Comparison of ENCODE assay signal across 1 cellular context in the genomic region with DNA sequence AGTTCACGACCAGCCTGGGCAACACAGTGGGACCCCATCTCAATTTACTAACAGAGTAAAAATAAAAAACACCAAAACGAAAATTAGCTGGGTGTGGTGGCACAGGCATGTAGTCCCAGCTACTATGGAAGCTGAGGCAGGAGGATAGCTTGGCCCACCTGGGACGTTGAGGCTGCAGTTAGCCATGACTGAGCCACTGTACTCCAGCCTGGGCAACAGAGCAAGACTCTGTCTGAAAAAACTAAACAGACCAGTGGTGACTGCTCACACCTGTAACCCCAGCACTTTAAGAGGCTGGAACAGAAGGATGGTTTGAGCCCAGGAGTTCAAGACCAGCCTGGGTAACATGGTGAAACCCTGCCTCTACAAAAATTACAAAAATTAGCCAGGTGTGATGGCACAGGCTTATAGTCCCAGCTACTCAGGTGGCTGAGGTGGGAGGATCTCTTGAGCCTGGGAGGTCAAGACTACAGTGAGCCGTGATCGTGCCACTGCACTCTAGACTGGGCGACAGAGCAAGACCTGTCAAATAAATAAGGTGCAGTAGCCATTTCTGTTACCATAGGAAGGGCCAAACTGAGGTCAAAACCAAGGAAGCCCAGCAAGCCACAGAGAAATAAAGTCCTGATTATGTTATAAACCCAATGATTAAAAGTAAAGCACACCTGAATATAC.
TF ChIP-seq lines count a peak whose summit lies in the region.

No MANE protein-coding gene starts in this region.

TF ChIP-seq in HepG2, 621 proteins besides CTCF, POLR2A, EP300 and RAD21:
- TF ChIP-seq, protein P1, sequence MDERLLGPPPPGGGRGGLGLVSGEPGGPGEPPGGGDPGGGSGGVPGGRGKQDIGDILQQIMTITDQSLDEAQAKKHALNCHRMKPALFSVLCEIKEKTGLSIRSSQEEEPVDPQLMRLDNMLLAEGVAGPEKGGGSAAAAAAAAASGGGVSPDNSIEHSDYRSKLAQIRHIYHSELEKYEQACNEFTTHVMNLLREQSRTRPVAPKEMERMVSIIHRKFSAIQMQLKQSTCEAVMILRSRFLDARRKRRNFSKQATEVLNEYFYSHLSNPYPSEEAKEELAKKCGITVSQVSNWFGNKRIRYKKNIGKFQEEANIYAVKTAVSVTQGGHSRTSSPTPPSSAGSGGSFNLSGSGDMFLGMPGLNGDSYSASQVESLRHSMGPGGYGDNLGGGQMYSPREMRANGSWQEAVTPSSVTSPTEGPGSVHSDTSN (CRISPR knock-in tag; IDR thresholded peaks at IDR 0.05) = no peak
- TF ChIP-seq AHR (CRISPR knock-in tag; IDR thresholded peaks at IDR 0.05) (no peak), RBM22 (optimal IDR thresholded peaks at IDR 0.05; ENCODE audit: low read length) (peak; percentile 15), BATF2 (CRISPR knock-in tag; IDR thresholded peaks at IDR 0.05) (no peak), SP2 (CRISPR knock-in tag; IDR thresholded peaks at IDR 0.05) (no peak), ZBTB1 (CRISPR knock-in tag; IDR thresholded peaks at IDR 0.05; ENCODE audit: borderline replicate concordance) (no peak), NFKB2 (CRISPR knock-in tag; IDR thresholded peaks at IDR 0.05; ENCODE audit: borderline replicate concordance) (no peak), ESRRA (CRISPR knock-in tag; IDR thresholded peaks at IDR 0.05; ENCODE audit: low read depth) (no peak), ZSCAN29 (CRISPR knock-in tag; conservative IDR thresholded peaks at IDR 0.05) (0 out of 2 replicates have a peak, but pooled peaks have one; percentile 7), ZBTB8A (CRISPR knock-in tag; IDR thresholded peaks at IDR 0.05; ENCODE audit: borderline replicate concordance, low read depth) (no peak), HOXD1 (CRISPR knock-in tag; IDR thresholded peaks at IDR 0.05) (no peak), ZNF121 (CRISPR knock-in tag; IDR thresholded peaks at IDR 0.05) (peak; percentile 91; the same call in 1 of the 2 replicates), ZNF136 (CRISPR knock-in tag; IDR thresholded peaks at IDR 0.05; ENCODE audit: low read depth) (0 out of 2 replicates have a peak, but pooled peaks have one; percentile 25)
- TF ChIP-seq, protein P2, sequence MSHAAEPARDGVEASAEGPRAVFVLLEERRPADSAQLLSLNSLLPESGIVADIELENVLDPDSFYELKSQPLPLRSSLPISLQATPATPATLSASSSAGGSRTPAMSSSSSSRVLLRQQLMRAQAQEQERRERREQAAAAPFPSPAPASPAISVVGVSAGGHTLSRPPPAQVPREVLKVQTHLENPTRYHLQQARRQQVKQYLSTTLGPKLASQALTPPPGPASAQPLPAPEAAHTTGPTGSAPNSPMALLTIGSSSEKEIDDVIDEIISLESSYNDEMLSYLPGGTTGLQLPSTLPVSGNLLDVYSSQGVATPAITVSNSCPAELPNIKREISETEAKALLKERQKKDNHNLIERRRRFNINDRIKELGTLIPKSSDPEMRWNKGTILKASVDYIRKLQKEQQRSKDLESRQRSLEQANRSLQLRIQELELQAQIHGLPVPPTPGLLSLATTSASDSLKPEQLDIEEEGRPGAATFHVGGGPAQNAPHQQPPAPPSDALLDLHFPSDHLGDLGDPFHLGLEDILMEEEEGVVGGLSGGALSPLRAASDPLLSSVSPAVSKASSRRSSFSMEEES (CRISPR knock-in tag; IDR thresholded peaks at IDR 0.05) = no peak
